ENCODE assay signal across 1 cellular context in the genomic region with DNA sequence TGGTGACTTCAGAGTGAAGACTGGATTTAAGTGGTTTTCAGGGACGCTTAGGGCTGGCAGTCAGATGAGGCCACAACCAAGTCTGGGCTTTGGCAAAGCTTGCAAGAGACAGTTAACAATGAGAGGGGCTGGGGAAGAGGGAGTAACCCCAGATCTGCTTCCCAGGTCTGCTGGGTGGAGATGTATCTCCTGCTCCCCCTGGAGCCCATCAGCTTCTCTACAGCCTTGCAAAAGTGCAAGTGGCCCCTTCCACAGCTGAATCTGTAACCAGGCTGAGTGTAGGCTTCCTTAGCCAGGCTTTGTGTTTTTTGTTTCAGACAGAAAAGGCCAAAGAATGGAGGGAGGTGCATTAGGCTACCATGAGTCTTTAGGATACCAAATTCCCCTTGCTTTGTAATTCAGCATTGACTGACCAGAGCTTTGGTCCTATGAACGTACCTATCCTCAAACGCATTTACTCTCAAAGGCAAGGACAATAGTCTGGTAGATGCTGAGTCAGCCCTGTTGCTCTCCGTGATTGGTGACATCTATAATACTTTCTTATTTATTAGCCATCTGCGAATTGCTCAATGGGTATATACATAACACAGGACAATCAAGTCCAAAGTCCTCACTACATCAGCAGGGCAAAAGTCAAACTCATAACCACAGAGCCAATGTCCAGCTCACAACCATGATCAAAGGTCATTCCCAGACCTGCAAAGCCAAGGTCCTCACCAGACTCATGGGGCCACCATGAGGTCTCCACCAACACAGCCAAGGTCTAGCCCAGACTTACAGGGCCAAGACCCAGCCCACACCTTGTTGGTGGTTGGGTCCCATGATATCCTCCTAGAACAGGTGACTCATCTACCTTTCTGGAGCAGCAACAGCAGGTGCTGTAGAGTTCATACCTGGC.
TF ChIP-seq lines count a peak whose summit lies in the region.

No MANE protein-coding gene starts in this region.

TF ChIP-seq in HepG2, 621 proteins besides CTCF, POLR2A, EP300 and RAD21 (continued from another document and continues in another):
- TF ChIP-seq, protein P1, sequence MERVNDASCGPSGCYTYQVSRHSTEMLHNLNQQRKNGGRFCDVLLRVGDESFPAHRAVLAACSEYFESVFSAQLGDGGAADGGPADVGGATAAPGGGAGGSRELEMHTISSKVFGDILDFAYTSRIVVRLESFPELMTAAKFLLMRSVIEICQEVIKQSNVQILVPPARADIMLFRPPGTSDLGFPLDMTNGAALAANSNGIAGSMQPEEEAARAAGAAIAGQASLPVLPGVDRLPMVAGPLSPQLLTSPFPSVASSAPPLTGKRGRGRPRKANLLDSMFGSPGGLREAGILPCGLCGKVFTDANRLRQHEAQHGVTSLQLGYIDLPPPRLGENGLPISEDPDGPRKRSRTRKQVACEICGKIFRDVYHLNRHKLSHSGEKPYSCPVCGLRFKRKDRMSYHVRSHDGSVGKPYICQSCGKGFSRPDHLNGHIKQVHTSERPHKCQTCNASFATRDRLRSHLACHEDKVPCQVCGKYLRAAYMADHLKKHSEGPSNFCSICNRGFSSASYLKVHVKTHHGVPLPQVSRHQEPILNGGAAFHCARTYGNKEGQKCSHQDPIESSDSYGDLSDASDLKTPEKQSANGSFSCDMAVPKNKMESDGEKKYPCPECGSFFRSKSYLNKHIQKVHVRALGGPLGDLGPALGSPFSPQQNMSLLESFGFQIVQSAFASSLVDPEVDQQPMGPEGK (CRISPR knock-in tag; IDR thresholded peaks at IDR 0.05), result no peak
- no peak for TF ChIP-seq ZNF563 (CRISPR knock-in tag; IDR thresholded peaks at IDR 0.05)
- TF ChIP-seq NR2F2 (IDR thresholded peaks at IDR 0.05; ENCODE audit: borderline replicate concordance, low read depth), result peak; percentile 55
- TF ChIP-seq NFE2L2 (IDR thresholded peaks at IDR 0.05; ENCODE audit: low read length), result peak; percentile 76; the same call in 1 of the 2 replicates
- TF ChIP-seq HDAC2 (CRISPR knock-in tag; IDR thresholded peaks at IDR 0.05), result peak; percentile 75
- TF ChIP-seq, protein P2, sequence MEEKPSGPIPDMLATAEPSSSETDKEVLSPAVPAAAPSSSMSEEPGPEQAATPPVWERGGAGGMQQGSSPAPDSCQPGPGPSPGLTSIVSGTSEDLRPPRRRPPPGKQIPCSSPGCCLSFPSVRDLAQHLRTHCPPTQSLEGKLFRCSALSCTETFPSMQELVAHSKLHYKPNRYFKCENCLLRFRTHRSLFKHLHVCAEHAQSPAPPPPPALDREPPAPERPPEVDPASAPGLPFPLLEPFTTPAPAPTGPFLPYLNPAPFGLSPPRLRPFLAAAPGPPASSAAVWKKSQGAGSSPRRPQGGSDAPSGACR (CRISPR knock-in tag; IDR thresholded peaks at IDR 0.05), result 0 out of 2 replicates have a peak, but pooled peaks have one; percentile 56
- TF ChIP-seq ZNF788 (CRISPR knock-in tag; IDR thresholded peaks at IDR 0.05; ENCODE audit: borderline replicate concordance), result peak; percentile 62
- TF ChIP-seq, protein P3, sequence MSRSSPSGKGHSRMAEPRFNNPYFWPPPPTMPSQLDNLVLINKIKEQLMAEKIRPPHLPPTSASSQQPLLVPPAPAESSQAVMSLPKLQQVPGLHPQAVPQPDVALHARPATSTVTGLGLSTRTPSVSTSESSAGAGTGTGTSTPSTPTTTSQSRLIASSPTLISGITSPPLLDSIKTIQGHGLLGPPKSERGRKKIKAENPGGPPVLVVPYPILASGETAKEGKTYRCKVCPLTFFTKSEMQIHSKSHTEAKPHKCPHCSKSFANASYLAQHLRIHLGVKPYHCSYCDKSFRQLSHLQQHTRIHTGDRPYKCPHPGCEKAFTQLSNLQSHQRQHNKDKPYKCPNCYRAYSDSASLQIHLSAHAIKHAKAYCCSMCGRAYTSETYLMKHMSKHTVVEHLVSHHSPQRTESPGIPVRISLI (CRISPR knock-in tag; IDR thresholded peaks at IDR 0.05; ENCODE audit: borderline replicate concordance), result peak; percentile 55; the same call in 1 of the 2 replicates
- TF ChIP-seq AGO1 (IDR thresholded peaks at IDR 0.05; ENCODE audit: low read depth, low read length, poor library complexity, severe bottlenecking), result no peak
- TF ChIP-seq MAZ (IDR thresholded peaks at IDR 0.05; ENCODE audit: borderline replicate concordance, low read depth, low read length), result peak; percentile 30; the same call in 1 of the 2 replicates
- 0 out of 2 replicates have a peak, but pooled peaks have one; percentile 27 for TF ChIP-seq MAZ (CRISPR knock-in tag; IDR thresholded peaks at IDR 0.05; ENCODE audit: low read depth)
- TF ChIP-seq, protein P4, sequence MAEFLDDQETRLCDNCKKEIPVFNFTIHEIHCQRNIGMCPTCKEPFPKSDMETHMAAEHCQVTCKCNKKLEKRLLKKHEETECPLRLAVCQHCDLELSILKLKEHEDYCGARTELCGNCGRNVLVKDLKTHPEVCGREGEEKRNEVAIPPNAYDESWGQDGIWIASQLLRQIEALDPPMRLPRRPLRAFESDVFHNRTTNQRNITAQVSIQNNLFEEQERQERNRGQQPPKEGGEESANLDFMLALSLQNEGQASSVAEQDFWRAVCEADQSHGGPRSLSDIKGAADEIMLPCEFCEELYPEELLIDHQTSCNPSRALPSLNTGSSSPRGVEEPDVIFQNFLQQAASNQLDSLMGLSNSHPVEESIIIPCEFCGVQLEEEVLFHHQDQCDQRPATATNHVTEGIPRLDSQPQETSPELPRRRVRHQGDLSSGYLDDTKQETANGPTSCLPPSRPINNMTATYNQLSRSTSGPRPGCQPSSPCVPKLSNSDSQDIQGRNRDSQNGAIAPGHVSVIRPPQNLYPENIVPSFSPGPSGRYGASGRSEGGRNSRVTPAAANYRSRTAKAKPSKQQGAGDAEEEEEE (CRISPR knock-in tag; IDR thresholded peaks at IDR 0.05; ENCODE audit: borderline replicate concordance), result no peak
- TF ChIP-seq SMAD1 (CRISPR knock-in tag; IDR thresholded peaks at IDR 0.05; ENCODE audit: borderline replicate concordance, low read depth), result 0 out of 2 replicates have a peak, but pooled peaks have one; percentile 21
- peak; percentile 63 for TF ChIP-seq MIER3 (CRISPR knock-in tag; IDR thresholded peaks at IDR 0.05; ENCODE audit: borderline replicate concordance)
- TF ChIP-seq POLR2AphosphoS2 (IDR thresholded peaks at IDR 0.05; ENCODE audit: low read depth, low read length), result no peak
- TF ChIP-seq CHCHD3 (CRISPR knock-in tag; IDR thresholded peaks at IDR 0.05), result no peak
- 0 out of 2 replicates have a peak, but pooled peaks have one; percentile 24 for TF ChIP-seq FOXP1 (IDR thresholded peaks at IDR 0.05)
- peak; percentile 72 for TF ChIP-seq FOXP1 (CRISPR knock-in tag; IDR thresholded peaks at IDR 0.05)
- TF ChIP-seq, protein P5, sequence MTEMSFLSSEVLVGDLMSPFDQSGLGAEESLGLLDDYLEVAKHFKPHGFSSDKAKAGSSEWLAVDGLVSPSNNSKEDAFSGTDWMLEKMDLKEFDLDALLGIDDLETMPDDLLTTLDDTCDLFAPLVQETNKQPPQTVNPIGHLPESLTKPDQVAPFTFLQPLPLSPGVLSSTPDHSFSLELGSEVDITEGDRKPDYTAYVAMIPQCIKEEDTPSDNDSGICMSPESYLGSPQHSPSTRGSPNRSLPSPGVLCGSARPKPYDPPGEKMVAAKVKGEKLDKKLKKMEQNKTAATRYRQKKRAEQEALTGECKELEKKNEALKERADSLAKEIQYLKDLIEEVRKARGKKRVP (CRISPR knock-in tag; IDR thresholded peaks at IDR 0.05), result peak in 1 of 2 experiments; percentile 64; a peak in 2 of 4 replicates
- TF ChIP-seq FOXA1 (IDR thresholded peaks at IDR 0.05), result no peak
- TF ChIP-seq FOXA1 (CRISPR knock-in tag; IDR thresholded peaks at IDR 0.05), result peak; percentile 50
- TF ChIP-seq PHF21A (CRISPR knock-in tag; IDR thresholded peaks at IDR 0.05), result peak; percentile 64; the same call in 1 of the 2 replicates
- TF ChIP-seq, protein P6, sequence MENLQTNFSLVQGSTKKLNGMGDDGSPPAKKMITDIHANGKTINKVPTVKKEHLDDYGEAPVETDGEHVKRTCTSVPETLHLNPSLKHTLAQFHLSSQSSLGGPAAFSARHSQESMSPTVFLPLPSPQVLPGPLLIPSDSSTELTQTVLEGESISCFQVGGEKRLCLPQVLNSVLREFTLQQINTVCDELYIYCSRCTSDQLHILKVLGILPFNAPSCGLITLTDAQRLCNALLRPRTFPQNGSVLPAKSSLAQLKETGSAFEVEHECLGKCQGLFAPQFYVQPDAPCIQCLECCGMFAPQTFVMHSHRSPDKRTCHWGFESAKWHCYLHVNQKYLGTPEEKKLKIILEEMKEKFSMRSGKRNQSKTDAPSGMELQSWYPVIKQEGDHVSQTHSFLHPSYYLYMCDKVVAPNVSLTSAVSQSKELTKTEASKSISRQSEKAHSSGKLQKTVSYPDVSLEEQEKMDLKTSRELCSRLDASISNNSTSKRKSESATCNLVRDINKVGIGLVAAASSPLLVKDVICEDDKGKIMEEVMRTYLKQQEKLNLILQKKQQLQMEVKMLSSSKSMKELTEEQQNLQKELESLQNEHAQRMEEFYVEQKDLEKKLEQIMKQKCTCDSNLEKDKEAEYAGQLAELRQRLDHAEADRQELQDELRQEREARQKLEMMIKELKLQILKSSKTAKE (CRISPR knock-in tag; IDR thresholded peaks at IDR 0.05; ENCODE audit: borderline replicate concordance), result 0 out of 2 replicates have a peak, but pooled peaks have one; percentile 58
- TF ChIP-seq MAFK (conservative IDR thresholded peaks at IDR 0.05 in 1 of 2, IDR thresholded peaks at IDR 0.05 in 1 of 2; ENCODE audit: low read length in 2 of 2), result peak; percentile 99
- peak; percentile 50; the same call in 1 of the 2 replicates for TF ChIP-seq HHEX (CRISPR knock-in tag; IDR thresholded peaks at IDR 0.05)
- TF ChIP-seq, protein P7, sequence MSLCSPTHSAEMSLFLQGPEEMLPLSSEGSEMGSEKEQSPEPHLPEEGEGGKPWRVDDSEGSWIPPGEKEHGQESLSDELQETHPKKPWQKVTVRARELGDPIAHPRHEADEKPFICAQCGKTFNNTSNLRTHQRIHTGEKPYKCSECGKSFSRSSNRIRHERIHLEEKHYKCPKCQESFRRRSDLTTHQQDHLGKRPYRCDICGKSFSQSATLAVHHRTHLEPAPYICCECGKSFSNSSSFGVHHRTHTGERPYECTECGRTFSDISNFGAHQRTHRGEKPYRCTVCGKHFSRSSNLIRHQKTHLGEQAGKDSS (CRISPR knock-in tag; IDR thresholded peaks at IDR 0.05; ENCODE audit: borderline replicate concordance, low read depth), result peak; percentile 29; the same call in 1 of the 2 replicates
- peak; percentile 69 for TF ChIP-seq ZEB1 (IDR thresholded peaks at IDR 0.05; ENCODE audit: insufficient replicate concordance, low read depth)
- peak; percentile 40; the same call in 1 of the 2 replicates for TF ChIP-seq SMC3 (IDR thresholded peaks at IDR 0.05; ENCODE audit: low read length)
- no peak for TF ChIP-seq ZNF205 (CRISPR knock-in tag; IDR thresholded peaks at IDR 0.05)
- TF ChIP-seq ZNF350 (CRISPR knock-in tag; IDR thresholded peaks at IDR 0.05; ENCODE audit: borderline replicate concordance, low read depth), result peak; percentile 73; the same call in 1 of the 2 replicates
- TF ChIP-seq SOX5 (CRISPR knock-in tag; IDR thresholded peaks at IDR 0.05; ENCODE audit: borderline replicate concordance), result peak; percentile 96
- TF ChIP-seq HNRNPLL (IDR thresholded peaks at IDR 0.05; ENCODE audit: low read depth, low read length, poor library complexity, severe bottlenecking), result no peak
- TF ChIP-seq FOXK2 (IDR thresholded peaks at IDR 0.05), result peak; percentile 57; the same call in 1 of the 2 replicates
- no peak for TF ChIP-seq GLI4 (CRISPR knock-in tag; IDR thresholded peaks at IDR 0.05; ENCODE audit: borderline replicate concordance)
- peak; percentile 82 for TF ChIP-seq FOSL2 (CRISPR knock-in tag; IDR thresholded peaks at IDR 0.05)
- TF ChIP-seq NCOR1 (IDR thresholded peaks at IDR 0.05; ENCODE audit: borderline replicate concordance, low read length), result peak; percentile 99
- TF ChIP-seq RXRA (CRISPR knock-in tag; IDR thresholded peaks at IDR 0.05), result peak; percentile 93
- TF ChIP-seq GATAD2A (CRISPR knock-in tag; IDR thresholded peaks at IDR 0.05), result peak; percentile 83
- TF ChIP-seq, protein P8, sequence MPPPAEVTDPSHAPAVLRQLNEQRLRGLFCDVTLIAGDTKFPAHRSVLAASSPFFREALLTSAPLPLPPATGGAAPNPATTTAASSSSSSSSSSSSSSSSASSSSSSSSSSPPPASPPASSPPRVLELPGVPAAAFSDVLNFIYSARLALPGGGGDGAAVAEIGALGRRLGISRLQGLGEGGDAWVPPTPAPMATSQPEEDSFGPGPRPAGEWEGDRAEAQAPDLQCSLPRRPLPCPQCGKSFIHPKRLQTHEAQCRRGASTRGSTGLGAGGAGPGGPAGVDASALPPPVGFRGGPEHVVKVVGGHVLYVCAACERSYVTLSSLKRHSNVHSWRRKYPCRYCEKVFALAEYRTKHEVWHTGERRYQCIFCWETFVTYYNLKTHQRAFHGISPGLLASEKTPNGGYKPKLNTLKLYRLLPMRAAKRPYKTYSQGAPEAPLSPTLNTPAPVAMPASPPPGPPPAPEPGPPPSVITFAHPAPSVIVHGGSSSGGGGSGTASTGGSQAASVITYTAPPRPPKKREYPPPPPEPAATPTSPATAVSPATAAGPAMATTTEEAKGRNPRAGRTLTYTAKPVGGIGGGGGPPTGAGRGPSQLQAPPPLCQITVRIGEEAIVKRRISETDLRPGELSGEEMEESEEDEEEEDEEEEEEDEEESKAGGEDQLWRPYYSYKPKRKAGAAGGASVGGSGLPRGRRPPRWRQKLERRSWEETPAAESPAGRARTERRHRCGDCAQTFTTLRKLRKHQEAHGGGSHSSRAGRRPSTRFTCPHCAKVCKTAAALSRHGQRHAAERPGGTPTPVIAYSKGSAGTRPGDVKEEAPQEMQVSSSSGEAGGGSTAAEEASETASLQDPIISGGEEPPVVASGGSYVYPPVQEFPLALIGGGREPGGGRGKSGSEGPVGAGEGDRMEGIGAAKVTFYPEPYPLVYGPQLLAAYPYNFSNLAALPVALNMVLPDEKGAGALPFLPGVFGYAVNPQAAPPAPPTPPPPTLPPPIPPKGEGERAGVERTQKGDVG (CRISPR knock-in tag; IDR thresholded peaks at IDR 0.05; ENCODE audit: borderline replicate concordance), result no peak
- TF ChIP-seq, protein P9, sequence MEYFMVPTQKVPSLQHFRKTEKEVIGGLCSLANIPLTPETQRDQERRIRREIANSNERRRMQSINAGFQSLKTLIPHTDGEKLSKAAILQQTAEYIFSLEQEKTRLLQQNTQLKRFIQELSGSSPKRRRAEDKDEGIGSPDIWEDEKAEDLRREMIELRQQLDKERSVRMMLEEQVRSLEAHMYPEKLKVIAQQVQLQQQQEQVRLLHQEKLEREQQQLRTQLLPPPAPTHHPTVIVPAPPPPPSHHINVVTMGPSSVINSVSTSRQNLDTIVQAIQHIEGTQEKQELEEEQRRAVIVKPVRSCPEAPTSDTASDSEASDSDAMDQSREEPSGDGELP (IDR thresholded peaks at IDR 0.05; ENCODE audit: borderline replicate concordance, low read depth), result peak; percentile 32; the same call in 1 of the 2 replicates
- peak; percentile 76 for TF ChIP-seq ASH2L (IDR thresholded peaks at IDR 0.05; ENCODE audit: insufficient read length, low read depth, low read length)
